In the genomic region with DNA sequence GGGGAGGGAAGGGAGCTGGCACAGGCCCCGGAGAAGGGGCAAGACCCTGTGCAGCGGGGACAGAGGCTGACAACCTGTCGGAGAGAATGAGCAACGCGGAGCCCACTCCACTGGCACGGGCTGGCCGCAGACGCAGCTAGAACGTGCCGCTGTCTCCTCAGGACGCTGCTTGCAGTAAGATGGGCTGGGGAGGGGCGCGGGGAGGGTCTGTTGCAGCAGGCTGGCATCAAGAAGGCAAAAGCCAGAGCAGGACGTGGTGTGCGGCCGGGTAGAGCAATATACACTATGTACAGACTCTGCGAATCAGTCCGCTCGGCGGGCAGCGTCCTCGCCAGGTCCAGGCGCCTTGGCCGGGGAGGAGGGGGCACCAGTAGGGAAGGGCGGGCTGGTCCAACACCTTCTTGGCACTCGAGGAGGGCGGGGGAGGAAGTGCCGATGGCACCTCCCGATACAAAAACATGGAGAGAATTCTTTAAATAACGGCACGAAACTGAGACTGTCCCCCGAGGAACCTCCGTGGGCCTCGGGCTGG, we compare ENCODE assay signal across 15 cellular contexts.
"Had no signal": no experiment of that assay in that cellular context is flagged by ENCODE, and none has a peak within 500 bp of the region (broad histone marks: within the 10 kb centered on the region; RNA-seq: fewer than 3 reads in every experiment).

No MANE protein-coding gene starts in this region.

- DNase-seq: activated CD4-positive, alpha-beta memory T cell treated with anti-CD3 and anti-CD28 coated beads, Interleukin-2, amount 10 ng/mL, durations not matched to agents 7 days and 5 days; activated gamma-delta T cell treated with Interleukin-2 at 50 U/mL for 16 hours; activated naive CD8-positive, alpha-beta T cell treated with anti-CD3 and anti-CD28 coated beads, Interleukin-2, amount 10 ng/mL, durations not matched to agents 7 days and 5 days; activated T-cell treated with anti-CD3 and anti-CD28 coated beads, Interleukin-2, amount 50 U/mL, for 48 hours; anterior cingulate cortex; brain microvascular endothelial cell; heart right ventricle; left colon; midbrain; stimulated activated CD4-positive, alpha-beta T cell treated with anti-CD3 and anti-CD28 coated beads, Interleukin-15, amount 100 ng/mL, for 24 hours; stimulated activated CD4-positive, alpha-beta T cell treated with anti-CD3 and anti-CD28 coated beads, Interleukin-4, amount 100 ng/mL, for 1 hour; stimulated activated naive CD4-positive, alpha-beta T cell; trophoblast cell had no signal

- H3K27ac Mint-ChIP-seq: activated CD4-positive, alpha-beta memory T cell treated with anti-CD3 and anti-CD28 coated beads, Interleukin-2, amount 10 ng/mL, durations not matched to agents 7 days and 5 days; activated naive CD8-positive, alpha-beta T cell treated with anti-CD3 and anti-CD28 coated beads, Interleukin-2, amount 10 ng/mL, durations not matched to agents 7 days and 5 days had no signal

- H3K27me3 Mint-ChIP-seq: activated CD4-positive, alpha-beta memory T cell treated with anti-CD3 and anti-CD28 coated beads, Interleukin-2, amount 10 ng/mL, durations not matched to agents 7 days and 5 days; activated naive CD8-positive, alpha-beta T cell treated with anti-CD3 and anti-CD28 coated beads, Interleukin-2, amount 10 ng/mL, durations not matched to agents 7 days and 5 days had no signal

- H3K4me3 Mint-ChIP-seq: activated CD4-positive, alpha-beta memory T cell treated with anti-CD3 and anti-CD28 coated beads, Interleukin-2, amount 10 ng/mL, durations not matched to agents 7 days and 5 days; activated naive CD8-positive, alpha-beta T cell treated with anti-CD3 and anti-CD28 coated beads, Interleukin-2, amount 10 ng/mL, durations not matched to agents 7 days and 5 days had no signal

- H3K27ac ChIP-seq: brain microvascular endothelial cell, gastroesophageal sphincter, neutrophil had no signal

- H3K9me3 Mint-ChIP-seq: activated CD4-positive, alpha-beta memory T cell treated with anti-CD3 and anti-CD28 coated beads, Interleukin-2, amount 10 ng/mL, durations not matched to agents 7 days and 5 days; activated naive CD8-positive, alpha-beta T cell treated with anti-CD3 and anti-CD28 coated beads, Interleukin-2, amount 10 ng/mL, durations not matched to agents 7 days and 5 days had no signal

- H3K27me3 ChIP-seq: brain microvascular endothelial cell, gastroesophageal sphincter, heart right ventricle, neutrophil had no signal

- H3K4me3 ChIP-seq: gastroesophageal sphincter, heart right ventricle had no signal

- ATAC-seq: gastroesophageal sphincter, heart right ventricle, left colon had no signal

- H3K9me3 ChIP-seq: gastroesophageal sphincter, heart right ventricle, neutrophil had no signal
